Comparison of ENCODE assay signal across 36 cellular contexts in genomic region chr3:177978948-177979347, GRCh38.
"Had no signal": no experiment of that assay in that cellular context is flagged by ENCODE, and none has a peak within 500 bp of the region (broad histone marks: within the 10 kb centered on the region; RNA-seq: fewer than 3 reads in every experiment).

No MANE protein-coding gene starts in this region.

- H3K4me1 ChIP-seq: adrenal gland, heart right ventricle, left ventricle myocardium inferior, prostate gland, stomach, thyroid gland, upper lobe of left lung, vagina had no signal

- ATAC-seq: activated CD4-positive, CD25-positive, alpha-beta regulatory T cell treated with anti-CD3 and anti-CD28 coated beads, Interleukin-2, amount 50 U/mL, for 24 hours; effector memory CD8-positive, alpha-beta T cell; foreskin keratinocyte; heart right ventricle; mucosa of descending colon; sciatic nerve; stimulated activated naive B cell treated with anti-CD40 and anti-IgM and Interleukin-4, amounts not matched to agents 10 μg/mL and 1 μg/mL and 100 μg/mL, for 72 hours had no signal

- DNase-seq: activated CD4-positive, alpha-beta T cell treated with anti-CD3 and anti-CD28 coated beads for 48 hours; activated CD4-positive, alpha-beta T cell treated with anti-CD3 and anti-CD28 coated beads, Interleukin-2, amount 50 U/mL, for 48 hours; activated CD8-positive, alpha-beta memory T cell treated with anti-CD3 and anti-CD28 coated beads for 24 hours; activated effector memory CD4-positive, alpha-beta T cell treated with anti-CD3 and anti-CD28 coated beads, Interleukin-2, amount 50 U/mL, for 16 hours; activated naive CD4-positive, alpha-beta T cell treated with anti-CD3 and anti-CD28 coated beads for 36 hours; activated naive CD8-positive, alpha-beta T cell treated with anti-CD3 and anti-CD28 coated beads for 36 hours; adrenal gland; aorta; caudate nucleus; cortex of kidney; effector memory CD8-positive, alpha-beta T cell; foreskin keratinocyte; heart right ventricle; kidney glomerular epithelial cell; left ventricle myocardium inferior; nephron progenitor cell; ovary; retina; stimulated activated CD4-positive, alpha-beta T cell treated with anti-CD3 and anti-CD28 coated beads, Interleukin-15, amount 100 ng/mL, for 24 hours; stimulated activated CD4-positive, alpha-beta T cell treated with anti-CD3 and anti-CD28 coated beads, Interleukin-2, amount 100 ng/mL, for 24 hours; stimulated activated naive B cell treated with anti-CD40 and anti-IgM and Interleukin-4, amounts not matched to agents 10 μg/mL and 1 μg/mL and 100 μg/mL, for 72 hours; stomach; T-helper 9 cell; thyroid gland; upper lobe of left lung; WERI-Rb-1 had no signal

- H3K9me3 Mint-ChIP-seq: activated naive CD4-positive, alpha-beta T cell treated with anti-CD3 and anti-CD28 coated beads for 36 hours; activated T-helper 1 cell treated with anti-CD3 and anti-CD28 coated beads, Interleukin-12 subunit alpha, Interleukin-12 subunit beta, Interleukin-2, Interleukin-4 antibody, amounts not matched to agents 30 ng/mL and 10 ng/mL and 1 ng/mL, durations not matched to agents 14 hours and 24 hours and 36 hours; brain; effector memory CD8-positive, alpha-beta T cell; nephron progenitor cell; stimulated activated naive B cell treated with anti-CD40 and anti-IgM and Interleukin-4, amounts not matched to agents 10 μg/mL and 1 μg/mL and 100 μg/mL, for 72 hours; T-helper 1 cell treated with Interleukin-12 subunit alpha and Interleukin-12 subunit beta and Interleukin-4 antibody, amounts not matched to agents 30 μg/mL and 1 μg/mL, for 36 hours had no signal

- H3K4me3 ChIP-seq: adrenal gland, heart right ventricle, left ventricle myocardium inferior, lung, mucosa of descending colon, ovary, prostate gland, stomach, thyroid gland, upper lobe of left lung, vagina had no signal

- H3K27ac ChIP-seq: adrenal gland, foreskin keratinocyte, heart right ventricle, left ventricle myocardium inferior, neutrophil, ovary, prostate gland, stomach, thyroid gland, upper lobe of left lung, vagina, WERI-Rb-1 had no signal

- H3K9me3 ChIP-seq: adrenal gland, heart right ventricle, left ventricle myocardium inferior, mucosa of descending colon, neutrophil, ovary, prostate gland, stomach, thyroid gland, upper lobe of left lung, vagina had no signal

- H3K36me3 ChIP-seq: adrenal gland, heart right ventricle, left ventricle myocardium inferior, neutrophil, ovary, prostate gland, stomach, thyroid gland, upper lobe of left lung, vagina, WERI-Rb-1 had no signal

- H3K4me3 Mint-ChIP-seq: activated naive CD4-positive, alpha-beta T cell treated with anti-CD3 and anti-CD28 coated beads for 36 hours; activated naive CD8-positive, alpha-beta T cell treated with anti-CD3 and anti-CD28 coated beads for 36 hours; activated T-helper 1 cell treated with anti-CD3 and anti-CD28 coated beads, Interleukin-12 subunit alpha, Interleukin-12 subunit beta, Interleukin-2, Interleukin-4 antibody, amounts not matched to agents 30 ng/mL and 10 ng/mL and 1 ng/mL, durations not matched to agents 14 hours and 24 hours and 36 hours; brain; effector memory CD8-positive, alpha-beta T cell; nephron progenitor cell; stimulated activated naive B cell treated with anti-CD40 and anti-IgM and Interleukin-4, amounts not matched to agents 10 μg/mL and 1 μg/mL and 100 μg/mL, for 72 hours; T-helper 1 cell treated with Interleukin-12 subunit alpha and Interleukin-12 subunit beta and Interleukin-4 antibody, amounts not matched to agents 30 μg/mL and 1 μg/mL, for 36 hours had no signal

- H3K36me3 Mint-ChIP-seq: activated naive CD8-positive, alpha-beta T cell treated with anti-CD3 and anti-CD28 coated beads for 36 hours; brain; stimulated activated naive B cell treated with anti-CD40 and anti-IgM and Interleukin-4, amounts not matched to agents 10 μg/mL and 1 μg/mL and 100 μg/mL, for 72 hours had no signal

- H3K4me1 Mint-ChIP-seq: stimulated activated naive B cell treated with anti-CD40 and anti-IgM and Interleukin-4, amounts not matched to agents 10 μg/mL and 1 μg/mL and 100 μg/mL, for 72 hours had no signal

- H3K27ac Mint-ChIP-seq: activated naive CD4-positive, alpha-beta T cell treated with anti-CD3 and anti-CD28 coated beads for 36 hours; activated naive CD8-positive, alpha-beta T cell treated with anti-CD3 and anti-CD28 coated beads for 36 hours; activated T-helper 1 cell treated with anti-CD3 and anti-CD28 coated beads, Interleukin-12 subunit alpha, Interleukin-12 subunit beta, Interleukin-2, Interleukin-4 antibody, amounts not matched to agents 30 ng/mL and 10 ng/mL and 1 ng/mL, durations not matched to agents 14 hours and 24 hours and 36 hours; effector memory CD8-positive, alpha-beta T cell; nephron progenitor cell; stimulated activated naive B cell treated with anti-CD40 and anti-IgM and Interleukin-4, amounts not matched to agents 10 μg/mL and 1 μg/mL and 100 μg/mL, for 72 hours; T-helper 1 cell treated with Interleukin-12 subunit alpha and Interleukin-12 subunit beta and Interleukin-4 antibody, amounts not matched to agents 30 μg/mL and 1 μg/mL, for 36 hours had no signal

- H3K27me3 ChIP-seq: adrenal gland, foreskin keratinocyte, heart right ventricle, neutrophil, ovary, stomach, thyroid gland, upper lobe of left lung, vagina had no signal

- H3K27me3 Mint-ChIP-seq: activated naive CD8-positive, alpha-beta T cell treated with anti-CD3 and anti-CD28 coated beads for 36 hours; brain; effector memory CD8-positive, alpha-beta T cell had no signal
